In genomic region chr9:125706661-125707539, GRCh38 we compare ENCODE assay signal across 8 cellular contexts. TPM values are rescaled to one million over a fixed set of nuclear protein-coding genes. Genes with fewer than 3 reads are reported as not detected.
DNase-seq lines count a peak whose midpoint lies in the region; ATAC-seq, FAIRE-seq and TF ChIP-seq lines count a peak whose summit lies in the region.

TSS of gene MAPKAP1 (minus strand) at chr9:125707208. CDS start at chr9:125672574, 34,634 bp downstream.

- TF ChIP-seq CTCF in right atrium auricular region (IDR thresholded peaks at IDR 0.05): no peak
- no peak for TF ChIP-seq CTCF in psoas muscle (IDR thresholded peaks at IDR 0.05)

- intact Hi-C loops in T-helper 2 cell treated with Interferon-gamma antibody and Interleukin-4, amounts not matched to agents 100 ng/mL and 5 ng/mL, for 36 hours (cut with micrococcal nuclease): loop anchor here (1.0 kb wide), 1 partner anchor 39 kb away; no protein-coding TSS in a partner anchor
- intact Hi-C loops in psoas muscle (cut with DNase I): loop anchor here (2.0 to 5.0 kb wide), 2 partner anchors 35 to 40 kb away; partner anchors contain the start of gene PBX3 (in 1 of the 2)

- 0 to 1% (median 1%) methylated on average over 45 to 65 of the region's 65 CpGs for WGBS in psoas muscle, 3 donors
- WGBS in urinary bladder: under 1% methylated on average over 65 of the region's 65 CpGs

- peak; percentile 87 for DNase-seq in GM18507 (ENCODE audit: extremely low spot score, insufficient read length, low read depth)
- DNase-seq in NCI-H1930 (lab: John Stamatoyannopoulos, UW): peak; percentile 89 to 92
- DNase-seq in anterior cingulate cortex (lab: John Stamatoyannopoulos, UW): peak; percentile 57 to 98 (median 94)
- DNase-seq in right atrium auricular region (ENCODE audit: low spot score): peak; percentile 96
- peak; percentile 99 for DNase-seq in psoas muscle

- peak; percentile 91 for FAIRE-seq in GM18507 (lab: Jason Lieb, UNC)

- peaks cover 0 to 25% of the 10 kb centered on the region in 2 donors for H3K4me1 ChIP-seq in right atrium auricular region
- H3K4me1 ChIP-seq in psoas muscle: peaks cover 21% of the 10 kb centered on the region
- H3K4me1 ChIP-seq in urinary bladder (ENCODE audit: insufficient read depth): peaks cover 3% of the 10 kb centered on the region

- H3K27me3 ChIP-seq in right atrium auricular region (no peaks in the 10 kb centered on the region), psoas muscle (ENCODE audit: insufficient read depth in 3 of 3, low read length in 2 of 3) (no peaks in the 10 kb centered on the region)

- H3K4me3 ChIP-seq in right atrium auricular region (peak within 1 kb of the TSS; percentile 71 to 99), psoas muscle (peak within 1 kb of the TSS; percentile 93), urinary bladder (ENCODE audit: low read depth, low read length) (peak within 1 kb of the TSS; percentile 77)

- H3K9me3 ChIP-seq in right atrium auricular region (no peaks in the 10 kb centered on the region), psoas muscle (no peaks in the 10 kb centered on the region)

- H3K36me3 ChIP-seq in right atrium auricular region (no peaks in the 10 kb centered on the region), psoas muscle (ENCODE audit: insufficient read depth in 1 of 2, low read depth in 1 of 2) (no peaks in the 10 kb centered on the region), urinary bladder (ENCODE audit: insufficient read depth) (no peaks in the 10 kb centered on the region)

- peak; percentile 79 for ATAC-seq in HG02973 (IDR thresholded peaks at IDR 0.05; ENCODE audit: unreplicated experiment)
- ATAC-seq in psoas muscle: peak; percentile 100

- H3K27ac ChIP-seq in right atrium auricular region (peak within 1 kb of the TSS; percentile 72 to 83), psoas muscle (peak within 1 kb of the TSS; percentile 84), urinary bladder (ENCODE audit: low read depth) (peak within 1 kb of the TSS; percentile 66)

RNA-seq across cellular contexts. Expression of gene MAPKAP1, which starts in this region (rescaled TPM):
- total RNA-seq in T-helper 2 cell treated with Interferon-gamma antibody and Interleukin-4, amounts not matched to agents 100 ng/mL and 5 ng/mL, for 36 hours: 66.5 and 71.5 TPM in 2 replicates
- total RNA-seq in right atrium auricular region (10 to 100 TPM; 62.1 to 78.9 TPM), psoas muscle (100 to 1,000 TPM in 1 of 4 donors, 10 to 100 TPM in 3; 64.2 to 110 (median 89.9) TPM), urinary bladder (61.4 TPM)
- polyA plus RNA-seq in psoas muscle (100 to 1,000 TPM in 2 of 3 donors, 10 to 100 TPM in 1; 82.5 to 124 (median 119) TPM), urinary bladder (97.6 TPM)

Comparison
In these comparisons a context has a peak if more than half of its experiments do, and no peak if none do; other contexts are left out.
1. Peak in every context shown above with its lines: DNase-seq, ATAC-seq, H3K4me3 ChIP-seq and H3K27ac ChIP-seq.